1 cellular context compared by ENCODE assay signal in genomic region chr12:62603811-62604098, GRCh38.
TF ChIP-seq lines count a peak whose summit lies in the region.

No MANE protein-coding gene starts in this region.

TF ChIP-seq in GM12878, 131 proteins besides CTCF, POLR2A, EP300 and RAD21 (continued from another document):
- TF ChIP-seq, protein P1, sequence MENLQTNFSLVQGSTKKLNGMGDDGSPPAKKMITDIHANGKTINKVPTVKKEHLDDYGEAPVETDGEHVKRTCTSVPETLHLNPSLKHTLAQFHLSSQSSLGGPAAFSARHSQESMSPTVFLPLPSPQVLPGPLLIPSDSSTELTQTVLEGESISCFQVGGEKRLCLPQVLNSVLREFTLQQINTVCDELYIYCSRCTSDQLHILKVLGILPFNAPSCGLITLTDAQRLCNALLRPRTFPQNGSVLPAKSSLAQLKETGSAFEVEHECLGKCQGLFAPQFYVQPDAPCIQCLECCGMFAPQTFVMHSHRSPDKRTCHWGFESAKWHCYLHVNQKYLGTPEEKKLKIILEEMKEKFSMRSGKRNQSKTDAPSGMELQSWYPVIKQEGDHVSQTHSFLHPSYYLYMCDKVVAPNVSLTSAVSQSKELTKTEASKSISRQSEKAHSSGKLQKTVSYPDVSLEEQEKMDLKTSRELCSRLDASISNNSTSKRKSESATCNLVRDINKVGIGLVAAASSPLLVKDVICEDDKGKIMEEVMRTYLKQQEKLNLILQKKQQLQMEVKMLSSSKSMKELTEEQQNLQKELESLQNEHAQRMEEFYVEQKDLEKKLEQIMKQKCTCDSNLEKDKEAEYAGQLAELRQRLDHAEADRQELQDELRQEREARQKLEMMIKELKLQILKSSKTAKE (IDR thresholded peaks at IDR 0.05; ENCODE audit: low read depth, poor library complexity, severe bottlenecking) = no peak
- TF ChIP-seq, protein P2, sequence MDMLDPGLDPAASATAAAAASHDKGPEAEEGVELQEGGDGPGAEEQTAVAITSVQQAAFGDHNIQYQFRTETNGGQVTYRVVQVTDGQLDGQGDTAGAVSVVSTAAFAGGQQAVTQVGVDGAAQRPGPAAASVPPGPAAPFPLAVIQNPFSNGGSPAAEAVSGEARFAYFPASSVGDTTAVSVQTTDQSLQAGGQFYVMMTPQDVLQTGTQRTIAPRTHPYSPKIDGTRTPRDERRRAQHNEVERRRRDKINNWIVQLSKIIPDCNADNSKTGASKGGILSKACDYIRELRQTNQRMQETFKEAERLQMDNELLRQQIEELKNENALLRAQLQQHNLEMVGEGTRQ (IDR thresholded peaks at IDR 0.05; ENCODE audit: borderline replicate concordance, low read depth, low read length) = no peak
- no peak for TF ChIP-seq PAX5 (IDR thresholded peaks at IDR 0.05; ENCODE audit: borderline replicate concordance, low read depth, low read length)
- no peak for TF ChIP-seq E4F1 (IDR thresholded peaks at IDR 0.05; ENCODE audit: borderline replicate concordance, partially characterized antibody)
- TF ChIP-seq BCLAF1 (IDR thresholded peaks at IDR 0.05) = no peak
- TF ChIP-seq CREB1 (IDR thresholded peaks at IDR 0.05; ENCODE audit: low read depth) = no peak
- no peak for TF ChIP-seq NR2C1 (IDR thresholded peaks at IDR 0.05)
- TF ChIP-seq ZNF274 (IDR thresholded peaks at IDR 0.05; ENCODE audit: insufficient read depth, insufficient read length) = no peak
- TF ChIP-seq EED (IDR thresholded peaks at IDR 0.05; ENCODE audit: low read depth) = peak; percentile 83
- TF ChIP-seq SREBF2 (IDR thresholded peaks at IDR 0.05; ENCODE audit: low read length) = no peak
- TF ChIP-seq TARDBP (IDR thresholded peaks at IDR 0.05; ENCODE audit: borderline replicate concordance) = no peak
- no peak for TF ChIP-seq MEF2A (IDR thresholded peaks at IDR 0.05; ENCODE audit: insufficient read depth, low read depth, low read length)
- TF ChIP-seq KAT2A (conservative IDR thresholded peaks at IDR 0.05; ENCODE audit: control insufficient read depth, low read depth, low read length) = no peak
- TF ChIP-seq RBBP5 (conservative IDR thresholded peaks at IDR 0.05) = no peak
- no peak for TF ChIP-seq NR2C2 (IDR thresholded peaks at IDR 0.05; ENCODE audit: borderline replicate concordance, control insufficient read depth, insufficient read length, low read depth)
- TF ChIP-seq, protein P3, sequence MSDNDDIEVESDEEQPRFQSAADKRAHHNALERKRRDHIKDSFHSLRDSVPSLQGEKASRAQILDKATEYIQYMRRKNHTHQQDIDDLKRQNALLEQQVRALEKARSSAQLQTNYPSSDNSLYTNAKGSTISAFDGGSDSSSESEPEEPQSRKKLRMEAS (IDR thresholded peaks at IDR 0.05; ENCODE audit: low read depth, low read length) = no peak
- no peak for TF ChIP-seq NFXL1 (IDR thresholded peaks at IDR 0.05; ENCODE audit: borderline replicate concordance)
- TF ChIP-seq YBX1 (IDR thresholded peaks at IDR 0.05) = no peak
- TF ChIP-seq, protein P4, sequence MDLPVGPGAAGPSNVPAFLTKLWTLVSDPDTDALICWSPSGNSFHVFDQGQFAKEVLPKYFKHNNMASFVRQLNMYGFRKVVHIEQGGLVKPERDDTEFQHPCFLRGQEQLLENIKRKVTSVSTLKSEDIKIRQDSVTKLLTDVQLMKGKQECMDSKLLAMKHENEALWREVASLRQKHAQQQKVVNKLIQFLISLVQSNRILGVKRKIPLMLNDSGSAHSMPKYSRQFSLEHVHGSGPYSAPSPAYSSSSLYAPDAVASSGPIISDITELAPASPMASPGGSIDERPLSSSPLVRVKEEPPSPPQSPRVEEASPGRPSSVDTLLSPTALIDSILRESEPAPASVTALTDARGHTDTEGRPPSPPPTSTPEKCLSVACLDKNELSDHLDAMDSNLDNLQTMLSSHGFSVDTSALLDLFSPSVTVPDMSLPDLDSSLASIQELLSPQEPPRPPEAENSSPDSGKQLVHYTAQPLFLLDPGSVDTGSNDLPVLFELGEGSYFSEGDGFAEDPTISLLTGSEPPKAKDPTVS (IDR thresholded peaks at IDR 0.05; ENCODE audit: low read depth, low read length) = no peak
- 0 out of 2 replicates have a peak, but pooled peaks have one; percentile 24 for TF ChIP-seq CHD1 (IDR thresholded peaks at IDR 0.05; ENCODE audit: low read depth, low read length)
- TF ChIP-seq CBX5 (IDR thresholded peaks at IDR 0.05; ENCODE audit: low read depth) = no peak
- TF ChIP-seq, protein P5, sequence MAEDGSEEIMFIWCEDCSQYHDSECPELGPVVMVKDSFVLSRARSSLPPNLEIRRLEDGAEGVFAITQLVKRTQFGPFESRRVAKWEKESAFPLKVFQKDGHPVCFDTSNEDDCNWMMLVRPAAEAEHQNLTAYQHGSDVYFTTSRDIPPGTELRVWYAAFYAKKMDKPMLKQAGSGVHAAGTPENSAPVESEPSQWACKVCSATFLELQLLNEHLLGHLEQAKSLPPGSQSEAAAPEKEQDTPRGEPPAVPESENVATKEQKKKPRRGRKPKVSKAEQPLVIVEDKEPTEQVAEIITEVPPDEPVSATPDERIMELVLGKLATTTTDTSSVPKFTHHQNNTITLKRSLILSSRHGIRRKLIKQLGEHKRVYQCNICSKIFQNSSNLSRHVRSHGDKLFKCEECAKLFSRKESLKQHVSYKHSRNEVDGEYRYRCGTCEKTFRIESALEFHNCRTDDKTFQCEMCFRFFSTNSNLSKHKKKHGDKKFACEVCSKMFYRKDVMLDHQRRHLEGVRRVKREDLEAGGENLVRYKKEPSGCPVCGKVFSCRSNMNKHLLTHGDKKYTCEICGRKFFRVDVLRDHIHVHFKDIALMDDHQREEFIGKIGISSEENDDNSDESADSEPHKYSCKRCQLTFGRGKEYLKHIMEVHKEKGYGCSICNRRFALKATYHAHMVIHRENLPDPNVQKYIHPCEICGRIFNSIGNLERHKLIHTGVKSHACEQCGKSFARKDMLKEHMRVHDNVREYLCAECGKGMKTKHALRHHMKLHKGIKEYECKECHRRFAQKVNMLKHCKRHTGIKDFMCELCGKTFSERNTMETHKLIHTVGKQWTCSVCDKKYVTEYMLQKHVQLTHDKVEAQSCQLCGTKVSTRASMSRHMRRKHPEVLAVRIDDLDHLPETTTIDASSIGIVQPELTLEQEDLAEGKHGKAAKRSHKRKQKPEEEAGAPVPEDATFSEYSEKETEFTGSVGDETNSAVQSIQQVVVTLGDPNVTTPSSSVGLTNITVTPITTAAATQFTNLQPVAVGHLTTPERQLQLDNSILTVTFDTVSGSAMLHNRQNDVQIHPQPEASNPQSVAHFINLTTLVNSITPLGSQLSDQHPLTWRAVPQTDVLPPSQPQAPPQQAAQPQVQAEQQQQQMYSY (CRISPR knock-in tag; IDR thresholded peaks at IDR 0.05) = no peak
- TF ChIP-seq CBX3 (IDR thresholded peaks at IDR 0.05; ENCODE audit: borderline replicate concordance, low read depth) = no peak
- TF ChIP-seq MYC (IDR thresholded peaks at IDR 0.05; ENCODE audit: insufficient read depth, insufficient read length, insufficient replicate concordance, low read length, severe bottlenecking) = no peak
